Comparison of ENCODE assay signal across 8 cellular contexts in genomic region chr12:69154585-69155363, GRCh38.
DNase-seq lines count a peak whose midpoint lies in the region; ATAC-seq, FAIRE-seq and TF ChIP-seq lines count a peak whose summit lies in the region.

No MANE protein-coding gene starts in this region.

- intact Hi-C loops in posterior cingulate gyrus (cut with DNase I) = loop anchor here (1.0 to 10.0 kb wide), 2 partner anchors 100 to 320 kb away; no protein-coding TSS in a partner anchor

- no peak for FAIRE-seq in frontal cortex (lab: Jason Lieb, UNC)

- no peaks in the 10 kb centered on the region for H3K27me3 ChIP-seq in SJSA1 (replicated peaks)

- no peaks in the 10 kb centered on the region for H3K4me1 ChIP-seq in SJSA1 (replicated peaks)

- H3K36me3 ChIP-seq in SJSA1 = no peaks in the 10 kb centered on the region

- H3K27ac ChIP-seq in SJSA1 = no peak overlapping the region

- TF ChIP-seq CTCF in AG09309 (IDR thresholded peaks at IDR 0.05; ENCODE audit: control insufficient read depth, insufficient read depth, low read depth, low read length, missing control alignments) = peak; percentile 93

- DNase-seq in AG09309 (ENCODE audit: low read depth) (peak; percentile 4), M059J (ENCODE audit: low read depth) (peak; percentile 49), SJSA1 (ENCODE audit: low read depth in 1 of 2, low spot score in 2 of 2) (peak; percentile 21 to 45), frontal cortex (ENCODE audit: low spot score in 2 of 2) (peak; percentile 47), posterior cingulate gyrus (peak in 7 of 10 donors; percentile 49 to 89 (median 71)), ureter (ENCODE audit: low spot score) (peak; percentile 58)
- peak; percentile 91 for DNase-seq in activated effector memory CD4-positive, alpha-beta T cell treated with anti-CD3 and anti-CD28 coated beads, Interleukin-2, amount 50 U/mL, for 16 hours

- H3K9me3 ChIP-seq in SJSA1 (replicated peaks) = no peaks in the 10 kb centered on the region

- H3K4me3 ChIP-seq in AG09309 (ENCODE audit: control insufficient read depth, low read depth, low read length) (no peak overlapping the region), SJSA1 (no peak overlapping the region)

- peak; percentile 32 for ATAC-seq in GM19043 (IDR thresholded peaks at IDR 0.05; ENCODE audit: low read depth, unreplicated experiment)

Comparison
In these comparisons a context has a peak if more than half of its experiments do, and no peak if none do; other contexts are left out.
1. DNase-seq: peak in every context shown above with its lines; median percentile 91 in activated effector memory CD4-positive, alpha-beta T cell treated with anti-CD3 and anti-CD28 coated beads, Interleukin-2, amount 50 U/mL, for 16 hours; 71 in posterior cingulate gyrus; 58 in ureter; 49 in M059J; 47 in frontal cortex; 33 in SJSA1; 4 in AG09309.